In genomic region chrX:18290200-18290599, GRCh38 we compare ENCODE assay signal across 25 cellular contexts.
A peak's percentile ranks its signal among the peaks of the same experiment; 100 is the strongest.
DNase-seq lines count a peak whose midpoint lies in the region; ATAC-seq and TF ChIP-seq lines count a peak whose summit lies in the region.
"Had no signal": no experiment of that assay in that cellular context is flagged by ENCODE, and none has a peak within 500 bp of the region (broad histone marks: within the 10 kb centered on the region; RNA-seq: fewer than 3 reads in every experiment).

No MANE protein-coding gene starts in this region.

- no peak overlapping the region for H3K27ac ChIP-seq in ACC112 (ENCODE audit: low read depth, low read length)
- peak overlapping the region; percentile 5 for H3K27ac ChIP-seq in endodermal cell (ENCODE audit: low read depth, low read length)
- H3K27ac ChIP-seq in mesendoderm (ENCODE audit: low read depth, low read length), result no peak overlapping the region
- H3K27ac ChIP-seq: KMS-11, WERI-Rb-1 had no signal

- H3K4me3 ChIP-seq in ACC112 (ENCODE audit: low read depth, low read length) (0 out of 2 replicates have a peak overlapping the region, but pooled peaks have one; percentile 16), endodermal cell (ENCODE audit: low read length) (no peak overlapping the region), mesendoderm (ENCODE audit: low read length) (no peak overlapping the region)

- H3K9ac ChIP-seq in endodermal cell (ENCODE audit: extremely low read depth, low read length, poor library complexity, severe bottlenecking), result no peak overlapping the region
- no peak overlapping the region for H3K9ac ChIP-seq in mesendoderm (ENCODE audit: low read length)
- H3K9ac ChIP-seq: KMS-11 had no signal

- H3K4me1 ChIP-seq in ACC112 (ENCODE audit: control insufficient read depth, insufficient read depth, low read length, unreplicated experiment) (peaks cover 5% of the 10 kb centered on the region), endodermal cell (ENCODE audit: control insufficient read depth, insufficient read depth, low read length) (no peaks in the 10 kb centered on the region), mesendoderm (ENCODE audit: control insufficient read depth, low read depth, low read length) (no peaks in the 10 kb centered on the region)

- H3K4me3 Mint-ChIP-seq in endodermal cell, result no peak overlapping the region
- H3K4me3 Mint-ChIP-seq in activated naive CD8-positive, alpha-beta T cell treated with anti-CD3 and anti-CD28 coated beads for 36 hours, result no peak overlapping the region
- H3K4me3 Mint-ChIP-seq: activated naive CD8-positive, alpha-beta T cell; activated T-helper 17 cell treated with anti-CD3 and anti-CD28 coated beads, Interleukin-2, amount 50 U/mL, for 72 hours; CD8-positive, alpha-beta T cell; stimulated activated effector memory CD8-positive, alpha-beta T cell treated with anti-CD3 and anti-CD28 coated beads, Interleukin-12 subunit alpha, Interleukin-12 subunit beta, amount 100 ng/mL, for 72 hours had no signal

- no peaks in the 10 kb centered on the region for H3K36me3 ChIP-seq in ACC112 (ENCODE audit: insufficient read depth, low read length)
- H3K36me3 ChIP-seq in endodermal cell (ENCODE audit: control insufficient read depth, insufficient read depth, low read length), result no peaks in the 10 kb centered on the region
- no peaks in the 10 kb centered on the region for H3K36me3 ChIP-seq in mesendoderm (ENCODE audit: control insufficient read depth, insufficient read depth, low read length)
- H3K36me3 ChIP-seq: WERI-Rb-1 had no signal

- 50% methylated on average over 4 of the region's 4 CpGs; no CpG with 5 or more reads in 1 of the 2 experiments for WGBS in endodermal cell (ENCODE audit: insufficient coverage in 1 of 2, insufficient read length in 1 of 2), 2 experiments
- no CpG with 5 or more reads among the region's 4 CpGs for WGBS in mesendoderm (ENCODE audit: extremely low coverage, insufficient coverage, low lambda C conversion rate)

- H3K27me3 Mint-ChIP-seq in endodermal cell (ENCODE audit: insufficient read depth), result no peaks in the 10 kb centered on the region
- no peaks in the 10 kb centered on the region for H3K27me3 Mint-ChIP-seq in activated naive CD8-positive, alpha-beta T cell treated with anti-CD3 and anti-CD28 coated beads for 36 hours
- H3K27me3 Mint-ChIP-seq: activated naive CD8-positive, alpha-beta T cell; activated T-helper 17 cell treated with anti-CD3 and anti-CD28 coated beads, Interleukin-2, amount 50 U/mL, for 72 hours had no signal

- peaks cover under 1% of the 10 kb centered on the region for H3K36me3 Mint-ChIP-seq in endodermal cell (ENCODE audit: low read depth)
- no peaks in the 10 kb centered on the region for H3K36me3 Mint-ChIP-seq in activated naive CD8-positive, alpha-beta T cell treated with anti-CD3 and anti-CD28 coated beads for 36 hours
- H3K36me3 Mint-ChIP-seq: activated naive CD8-positive, alpha-beta T cell; CD8-positive, alpha-beta T cell; stimulated activated effector memory CD8-positive, alpha-beta T cell treated with anti-CD3 and anti-CD28 coated beads, Interleukin-12 subunit alpha, Interleukin-12 subunit beta, amount 100 ng/mL, for 72 hours had no signal

- ATAC-seq in omental fat pad (ENCODE audit: low FRiP score) (no peak), GM19395 (IDR thresholded peaks at IDR 0.05; ENCODE audit: unreplicated experiment) (no peak)
- ATAC-seq: activated T-helper 17 cell treated with anti-CD3 and anti-CD28 coated beads, Interleukin-2, amount 50 U/mL, for 72 hours; CD8-positive, alpha-beta T cell; Right ventricle myocardium inferior; stimulated activated effector memory CD8-positive, alpha-beta T cell treated with anti-CD3 and anti-CD28 coated beads, Interleukin-12 subunit alpha, Interleukin-12 subunit beta, amount 100 ng/mL, for 72 hours had no signal

- H4K8ac ChIP-seq in mesendoderm (ENCODE audit: low read depth, low read length), result no peak overlapping the region

- no peak overlapping the region for H2BK15ac ChIP-seq in mesendoderm (replicated peaks; ENCODE audit: low read depth)

- H2AK5ac ChIP-seq in mesendoderm (ENCODE audit: low read length), result no peak overlapping the region

- H3K79me2 ChIP-seq in ACC112 (ENCODE audit: control insufficient read depth, insufficient read depth, low read length, unreplicated experiment) (peaks cover 2% of the 10 kb centered on the region), mesendoderm (ENCODE audit: control insufficient read depth, insufficient read depth, low read length) (no peaks in the 10 kb centered on the region)

- no peaks in the 10 kb centered on the region for H3K9me3 ChIP-seq in endodermal cell (ENCODE audit: control insufficient read depth, low read length)

- H3K56ac ChIP-seq in mesendoderm (ENCODE audit: low read length), result no peak overlapping the region

- peaks cover 11% of the 10 kb centered on the region for H3K4me1 Mint-ChIP-seq in endodermal cell
- no peaks in the 10 kb centered on the region for H3K4me1 Mint-ChIP-seq in activated naive CD8-positive, alpha-beta T cell treated with anti-CD3 and anti-CD28 coated beads for 36 hours
- H3K4me1 Mint-ChIP-seq: activated T-helper 17 cell treated with anti-CD3 and anti-CD28 coated beads, Interleukin-2, amount 50 U/mL, for 72 hours; stimulated activated effector memory CD8-positive, alpha-beta T cell treated with anti-CD3 and anti-CD28 coated beads, Interleukin-12 subunit alpha, Interleukin-12 subunit beta, amount 100 ng/mL, for 72 hours had no signal

- H3K27ac Mint-ChIP-seq in endodermal cell, result no peak overlapping the region
- no peak overlapping the region for H3K27ac Mint-ChIP-seq in activated naive CD8-positive, alpha-beta T cell treated with anti-CD3 and anti-CD28 coated beads for 36 hours
- H3K27ac Mint-ChIP-seq: activated naive CD8-positive, alpha-beta T cell; activated T-helper 17 cell treated with anti-CD3 and anti-CD28 coated beads, Interleukin-2, amount 50 U/mL, for 72 hours; CD8-positive, alpha-beta T cell; stimulated activated effector memory CD8-positive, alpha-beta T cell treated with anti-CD3 and anti-CD28 coated beads, Interleukin-12 subunit alpha, Interleukin-12 subunit beta, amount 100 ng/mL, for 72 hours had no signal

- no peak overlapping the region for H3K18ac ChIP-seq in mesendoderm (ENCODE audit: low read length)

- no peak overlapping the region for H2BK120ac ChIP-seq in mesendoderm (ENCODE audit: low read depth, low read length)

- DNase-seq in NCI-H2171 treated with DMSO at 0.1 percent for 48 hours (lab: John Stamatoyannopoulos, UW) (peak; percentile 61), endodermal cell (no peak), mesendoderm (peak; percentile 42), omental fat pad (ENCODE audit: low spot score) (no peak), T-helper 9 cell (no peak)
- no peak for DNase-seq in activated naive CD8-positive, alpha-beta T cell treated with anti-CD3 and anti-CD28 coated beads for 36 hours
- DNase-seq: activated CD4-positive, alpha-beta T cell treated with anti-CD3 and anti-CD28 coated beads, Interleukin-2, amount 50 U/mL, for 1 hour; CD8-positive, alpha-beta T cell; cerebellar nuclear complex; GF-D8; GOT3; mammary epithelial cell; NCI-H2227 treated with DMSO at 0.1 percent for 48 hours; NCI-H748 treated with DMSO at 0.1 percent for 48 hours; occipital lobe; OCI-M1; retina; WERI-Rb-1 had no signal

- H3K23ac ChIP-seq in mesendoderm (ENCODE audit: low read length), result no peak overlapping the region

- H4K5ac ChIP-seq in mesendoderm (ENCODE audit: low read length), result no peak overlapping the region

- no peak overlapping the region for H2AFZ ChIP-seq in ACC112 (ENCODE audit: low read length, unreplicated experiment)

- H3K27me3 ChIP-seq in ACC112 (ENCODE audit: insufficient read depth, low read length) (no peaks in the 10 kb centered on the region), endodermal cell (ENCODE audit: control insufficient read depth, insufficient read depth, low read length, poor library complexity, severe bottlenecking) (no peaks in the 10 kb centered on the region), mesendoderm (ENCODE audit: insufficient read depth, low read length, poor library complexity) (no peaks in the 10 kb centered on the region)

- TF ChIP-seq CTCF in endodermal cell (conservative IDR thresholded peaks at IDR 0.05) (no peak), omental fat pad (IDR thresholded peaks at IDR 0.05) (no peak)

- no peak overlapping the region for H3K4me2 ChIP-seq in mesendoderm (ENCODE audit: low read length)
- H3K4me2 ChIP-seq: KMS-11 had no signal

- H3K9me3 Mint-ChIP-seq in endodermal cell, result peaks cover 26% of the 10 kb centered on the region
- no peaks in the 10 kb centered on the region for H3K9me3 Mint-ChIP-seq in activated naive CD8-positive, alpha-beta T cell treated with anti-CD3 and anti-CD28 coated beads for 36 hours
- H3K9me3 Mint-ChIP-seq: activated T-helper 17 cell treated with anti-CD3 and anti-CD28 coated beads, Interleukin-2, amount 50 U/mL, for 72 hours; CD8-positive, alpha-beta T cell; stimulated activated effector memory CD8-positive, alpha-beta T cell treated with anti-CD3 and anti-CD28 coated beads, Interleukin-12 subunit alpha, Interleukin-12 subunit beta, amount 100 ng/mL, for 72 hours had no signal

- no peak overlapping the region for H2BK5ac ChIP-seq in mesendoderm (ENCODE audit: low read length)

- no peaks in the 10 kb centered on the region for H3K79me1 ChIP-seq in mesendoderm (ENCODE audit: low read length)

- H3K4ac ChIP-seq in mesendoderm (ENCODE audit: low read depth, low read length), result no peak overlapping the region

Comparison
In these comparisons a context has a peak if more than half of its experiments do, and no peak if none do; other contexts are left out.
1. DNase-seq: peak in NCI-H2171 treated with DMSO at 0.1 percent for 48 hours (single experiment) and mesendoderm (single experiment); none in endodermal cell (single experiment), activated naive CD8-positive, alpha-beta T cell treated with anti-CD3 and anti-CD28 coated beads for 36 hours (single experiment), omental fat pad (single experiment) and T-helper 9 cell (single experiment).